In genomic region chr2:41707790-41708451, GRCh38 we compare ENCODE assay signal across 20 cellular contexts.
"Had no signal": no experiment of that assay in that cellular context is flagged by ENCODE, and none has a peak within 500 bp of the region (broad histone marks: within the 10 kb centered on the region; RNA-seq: fewer than 3 reads in every experiment).

No MANE protein-coding gene starts in this region.

- H3K36me3 ChIP-seq: esophagus squamous epithelium, gastrocnemius medialis, tibial artery had no signal

- H3K4me1 ChIP-seq: esophagus squamous epithelium, gastrocnemius medialis, psoas muscle, tibial artery had no signal

- DNase-seq: activated CD4-positive, alpha-beta memory T cell treated with anti-CD3 and anti-CD28 coated beads for 36 hours; activated CD4-positive, alpha-beta T cell treated with anti-CD3 and anti-CD28 coated beads for 48 hours; activated naive CD4-positive, alpha-beta T cell treated with anti-CD3 and anti-CD28 coated beads, Interleukin-2, amount 50 U/mL, for 16 hours; activated naive CD8-positive, alpha-beta T cell treated with anti-CD3 and anti-CD28 coated beads, Interleukin-2, amount 50 U/mL, for 24 hours; activated T-cell treated with anti-CD3 and anti-CD28 coated beads, Interleukin-2, amount 50 U/mL, for 48 hours; cerebellar nuclear complex; endodermal cell; esophagus squamous epithelium; gastrocnemius medialis; head of caudate nucleus; hypothalamus; naive thymus-derived CD4-positive, alpha-beta T cell; psoas muscle; right cardiac atrium; stimulated activated CD4-positive, alpha-beta T cell treated with anti-CD3 and anti-CD28 coated beads, Interleukin-4, amount 100 ng/mL, for 4 hours; substantia nigra; T1000; tibial artery had no signal

- ATAC-seq: activated naive CD8-positive, alpha-beta T cell treated with anti-CD3 and anti-CD28 coated beads, Interleukin-2, amount 50 U/mL, for 24 hours; gastrocnemius medialis; naive thymus-derived CD4-positive, alpha-beta T cell; psoas muscle; right cardiac atrium had no signal

- H3K9me3 ChIP-seq: esophagus squamous epithelium, gastrocnemius medialis, psoas muscle, tibial artery had no signal

- H3K27me3 ChIP-seq: esophagus squamous epithelium, gastrocnemius medialis, tibial artery had no signal

- H3K27ac ChIP-seq: coronary artery, esophagus squamous epithelium, gastrocnemius medialis, psoas muscle, tibial artery had no signal

- H3K4me3 ChIP-seq: coronary artery, esophagus squamous epithelium, gastrocnemius medialis, lung, psoas muscle, tibial artery had no signal
